25 cellular contexts compared by ENCODE assay signal in genomic region chr17:34437188-34437587, GRCh38.
"Had no signal": no experiment of that assay in that cellular context is flagged by ENCODE, and none has a peak within 500 bp of the region (broad histone marks: within the 10 kb centered on the region; RNA-seq: fewer than 3 reads in every experiment).

No MANE protein-coding gene starts in this region.

- DNase-seq: activated B cell treated with CpG ODN at 0.5 μM for 24 hours; activated CD4-positive, alpha-beta T cell treated with anti-CD3 and anti-CD28 coated beads for 48 hours; activated CD4-positive, alpha-beta T cell treated with anti-CD3 and anti-CD28 coated beads, Interleukin-2, amount 50 U/mL, for 1 hour; activated CD4-positive, alpha-beta T cell treated with anti-CD3 and anti-CD28 coated beads, Interleukin-2, amount 50 U/mL, for 48 hours; activated CD8-positive, alpha-beta memory T cell treated with anti-CD3 and anti-CD28 coated beads for 24 hours; activated effector memory CD4-positive, alpha-beta T cell treated with Interleukin-2 at 50 U/mL for 16 hours; activated gamma-delta T cell treated with Interleukin-2 at 50 U/mL for 16 hours; activated naive CD4-positive, alpha-beta T cell treated with anti-CD3 and anti-CD28 coated beads, Interleukin-2, amount 50 U/mL, for 16 hours; activated naive CD4-positive, alpha-beta T cell treated with Interleukin-2 at 50 U/mL for 16 hours; activated T-cell treated with anti-CD3 and anti-CD28 coated beads, Interleukin-2, amount 50 U/mL, for 4 hours; amniotic stem cell; anterior cingulate cortex; caudate nucleus; cortex of kidney; dermis blood vessel endothelial cell; effector CD4-positive, alpha-beta T cell; effector memory CD8-positive, alpha-beta T cell; foreskin keratinocyte; gastrocnemius medialis; glutamatergic neuron; heart left ventricle had no signal

- H3K9me3 Mint-ChIP-seq: activated B cell treated with CpG ODN at 0.5 μM for 24 hours; activated CD8-positive, alpha-beta T cell treated with anti-CD3 and anti-CD28 coated beads for 36 hours; activated T-cell treated with anti-CD3 and anti-CD28 coated beads, Interleukin-2, amount 50 U/mL, for 4 hours; activated T-helper 17 cell treated with anti-CD3 and anti-CD28 coated beads, Interleukin-2, amount 50 U/mL, for 72 hours; effector memory CD8-positive, alpha-beta T cell had no signal

- ATAC-seq: activated CD4-positive, CD25-positive, alpha-beta regulatory T cell treated with anti-CD3 and anti-CD28 coated beads, Interleukin-2, amount 50 U/mL, for 24 hours; activated CD8-positive, alpha-beta T cell treated with anti-CD3 and anti-CD28 coated beads for 36 hours; activated T-cell treated with anti-CD3 and anti-CD28 coated beads, Interleukin-2, amount 50 U/mL, for 4 hours; activated T-helper 17 cell treated with anti-CD3 and anti-CD28 coated beads, Interleukin-2, amount 50 U/mL, for 72 hours; effector memory CD8-positive, alpha-beta T cell; foreskin keratinocyte; gastrocnemius medialis; heart left ventricle had no signal

- H3K4me3 Mint-ChIP-seq: activated B cell treated with CpG ODN at 0.5 μM for 24 hours; activated CD8-positive, alpha-beta T cell treated with anti-CD3 and anti-CD28 coated beads for 36 hours; activated naive CD8-positive, alpha-beta T cell; activated T-cell treated with anti-CD3 and anti-CD28 coated beads, Interleukin-2, amount 50 U/mL, for 4 hours; activated T-helper 17 cell treated with anti-CD3 and anti-CD28 coated beads, Interleukin-2, amount 50 U/mL, for 72 hours; effector memory CD8-positive, alpha-beta T cell had no signal

- H3K27ac Mint-ChIP-seq: activated B cell treated with CpG ODN at 0.5 μM for 24 hours; activated CD8-positive, alpha-beta T cell treated with anti-CD3 and anti-CD28 coated beads for 36 hours; activated naive CD8-positive, alpha-beta T cell; activated T-helper 17 cell treated with anti-CD3 and anti-CD28 coated beads, Interleukin-2, amount 50 U/mL, for 72 hours; effector memory CD8-positive, alpha-beta T cell had no signal

- H3K4me1 Mint-ChIP-seq: activated B cell treated with CpG ODN at 0.5 μM for 24 hours; activated T-helper 17 cell treated with anti-CD3 and anti-CD28 coated beads, Interleukin-2, amount 50 U/mL, for 72 hours had no signal

- H3K36me3 Mint-ChIP-seq: activated naive CD8-positive, alpha-beta T cell had no signal
